ENCODE assay signal across 8 cellular contexts in genomic region chr11:130522284-130522961, GRCh38.
DNase-seq lines count a peak whose midpoint lies in the region; ATAC-seq and TF ChIP-seq lines count a peak whose summit lies in the region.

No MANE protein-coding gene starts in this region.

- H2AFZ ChIP-seq in neuronal stem cell (ENCODE audit: low read length) = peak overlapping the region; percentile 74

- no peak overlapping the region for H3K4me2 ChIP-seq in neuronal stem cell (ENCODE audit: insufficient read depth, low read length, poor library complexity, severe bottlenecking)

- H3K4ac ChIP-seq in neuronal stem cell (ENCODE audit: low read length) = no peak overlapping the region

- POLR2A ChIA-PET in BJ (lab: Charles Lee) = no interaction called here
- POLR2A ChIA-PET in naive thymus-derived CD8-positive, alpha-beta T cell (lab: Charles Lee) = no interaction called here

- peaks cover 0 to 2% (median 0%) of the 10 kb centered on the region in 4 donors for H3K4me1 Mint-ChIP-seq in naive thymus-derived CD8-positive, alpha-beta T cell

- peak overlapping the region; percentile 88 for H2BK15ac ChIP-seq in neuronal stem cell (ENCODE audit: low read length)

- H3K36me3 ChIP-seq in BJ (ENCODE audit: control insufficient read depth, insufficient read depth, low read length) (no peaks in the 10 kb centered on the region), Peyer's patch (no peaks in the 10 kb centered on the region), neuronal stem cell (replicated peaks in 1 of 2; ENCODE audit: control insufficient read depth in 2 of 2, insufficient read depth in 2 of 2, low read length in 2 of 2) (no peaks in the 10 kb centered on the region)

- peaks cover 0 to 9% (median 0%) of the 10 kb centered on the region in 4 donors for H3K4me1 ChIP-seq in Peyer's patch
- H3K4me1 ChIP-seq in neuronal stem cell (ENCODE audit: control insufficient read depth in 2 of 2, insufficient read depth in 1 of 2, low read depth in 1 of 2, low read length in 2 of 2) = peaks cover 9 to 12% of the 10 kb centered on the region in 2 donors

- H3K23ac ChIP-seq in neuronal stem cell (ENCODE audit: low read depth, low read length, poor library complexity) = no peak overlapping the region

- H3K27ac Mint-ChIP-seq in naive thymus-derived CD8-positive, alpha-beta T cell = no peak overlapping the region

- H3K27me3 ChIP-seq in BJ (ENCODE audit: control insufficient read depth, insufficient read depth, low read length) = no peaks in the 10 kb centered on the region
- H3K27me3 ChIP-seq in Peyer's patch = no peaks in the 10 kb centered on the region
- no peaks in the 10 kb centered on the region for H3K27me3 ChIP-seq in neuronal stem cell (ENCODE audit: control insufficient read depth in 3 of 3, insufficient read depth in 3 of 3, low read depth in 1 of 3, low read length in 3 of 3)

- no peak overlapping the region for H3K4me3 Mint-ChIP-seq in naive thymus-derived CD8-positive, alpha-beta T cell

- peak overlapping the region; percentile 28 for H3K14ac ChIP-seq in neuronal stem cell (ENCODE audit: low read length)

- no peak overlapping the region for H2AK5ac ChIP-seq in neuronal stem cell (ENCODE audit: low read depth, low read length)

- peak overlapping the region; percentile 20 for H3K18ac ChIP-seq in neuronal stem cell (ENCODE audit: low read length)

- no peak overlapping the region for H2BK12ac ChIP-seq in neuronal stem cell (ENCODE audit: low read length)

- DNase-seq in BJ (ENCODE audit: low read depth) = peak; percentile 51
- peak; percentile 32 to 93 (median 85) for DNase-seq in Peyer's patch
- DNase-seq in fibroblast of the conjunctiva (ENCODE audit: low read depth) = peak; percentile 81
- DNase-seq in neuronal stem cell (ENCODE audit: low spot score) = peak; percentile 46
- no peak for DNase-seq in naive thymus-derived CD8-positive, alpha-beta T cell

- H2BK5ac ChIP-seq in neuronal stem cell (ENCODE audit: low read length) = no peak overlapping the region

- H3K27ac ChIP-seq in Peyer's patch (peak overlapping the region; percentile 53 to 86 (median 72)), neuronal stem cell (replicated peaks; ENCODE audit: low read length) (no peak overlapping the region)

- H4K91ac ChIP-seq in neuronal stem cell (ENCODE audit: low read depth, low read length, poor library complexity) = no peak overlapping the region

- no peaks in the 10 kb centered on the region for H3K9me3 ChIP-seq in Peyer's patch
- no peaks in the 10 kb centered on the region for H3K9me3 ChIP-seq in neuronal stem cell (replicated peaks in 1 of 2; ENCODE audit: control insufficient read depth in 2 of 2, insufficient read depth in 1 of 2, low read depth in 1 of 2, low read length in 2 of 2)

- no peaks in the 10 kb centered on the region for H3K79me1 ChIP-seq in neuronal stem cell (ENCODE audit: low read depth, low read length)

- CTCF ChIA-PET in BJ (lab: Yijun Ruan, JAX) = interaction anchor here (0.6 to 1.3 kb wide), 3 partner anchors 33 to 305 kb away, joined by 3 to 4 read pairs (median 3); no protein-coding TSS in a partner anchor

- H3K4me3 ChIP-seq in BJ (ENCODE audit: low read depth, low read length) (no peak overlapping the region), Peyer's patch (no peak overlapping the region), neuronal stem cell (ENCODE audit: low read length in 2 of 2) (no peak overlapping the region)

- no peak overlapping the region for H3K9ac ChIP-seq in neuronal stem cell (ENCODE audit: low read depth, low read length, poor library complexity)

- H2BK120ac ChIP-seq in neuronal stem cell (ENCODE audit: low read depth, low read length) = no peak overlapping the region

- TF ChIP-seq CTCF in BJ (IDR thresholded peaks at IDR 0.05; ENCODE audit: insufficient read depth, low read depth, low read length) (no peak), Peyer's patch (IDR thresholded peaks at IDR 0.05) (no peak)

- peaks cover 0 to 12% (median 2%) of the 10 kb centered on the region in 5 donors for H3K27me3 Mint-ChIP-seq in naive thymus-derived CD8-positive, alpha-beta T cell

- no peak for ATAC-seq in HG02798 (IDR thresholded peaks at IDR 0.05; ENCODE audit: poor library complexity, unreplicated experiment)
- no peak for ATAC-seq in naive thymus-derived CD8-positive, alpha-beta T cell
- ATAC-seq in GM18519 (IDR thresholded peaks at IDR 0.05; ENCODE audit: low FRiP score, unreplicated experiment) = no peak
- ATAC-seq in HG03097 (IDR thresholded peaks at IDR 0.05; ENCODE audit: low FRiP score, unreplicated experiment) = no peak

- WGBS in neuronal stem cell (ENCODE audit: extremely low coverage in 2 of 2, insufficient read length in 2 of 2, insufficient replicate concordance in 1 of 2), 2 donors = no CpG with 5 or more reads among the region's 9 CpGs

- H3K36me3 Mint-ChIP-seq in naive thymus-derived CD8-positive, alpha-beta T cell = no peaks in the 10 kb centered on the region

- H3K9me3 Mint-ChIP-seq in naive thymus-derived CD8-positive, alpha-beta T cell = no peaks in the 10 kb centered on the region

- H4K8ac ChIP-seq in neuronal stem cell (ENCODE audit: low read depth, low read length) = no peak overlapping the region

- no peak for TF ChIP-seq POLR2A in Peyer's patch (IDR thresholded peaks at IDR 0.05)

Comparison
In these comparisons a context has a peak if more than half of its experiments do, and no peak if none do; other contexts are left out.
1. DNase-seq: peak in BJ (single experiment), Peyer's patch (3 of 3), fibroblast of the conjunctiva (single experiment) and neuronal stem cell (single experiment); none in naive thymus-derived CD8-positive, alpha-beta T cell (0 of 10).